27 cellular contexts compared by ENCODE assay signal in genomic region chr6:68895929-68896328, GRCh38.
DNase-seq lines count a peak whose midpoint lies in the region; ATAC-seq and TF ChIP-seq lines count a peak whose summit lies in the region.
"Had no signal": no experiment of that assay in that cellular context is flagged by ENCODE, and none has a peak within 500 bp of the region (broad histone marks: within the 10 kb centered on the region; RNA-seq: fewer than 3 reads in every experiment).

No MANE protein-coding gene starts in this region.

- DNase-seq in left lung = no peak
- no peak for DNase-seq in heart right ventricle
- DNase-seq: 8988T; ACHN; AML-193; BE2C; C1 segment of cervical spinal cord; Caco-2; Calu3; CD4-positive, alpha-beta memory T cell; CD4-positive, alpha-beta T cell; CD4-positive, CD25-positive, alpha-beta regulatory T cell; CD8-positive, alpha-beta memory T cell; CD8-positive, alpha-beta T cell; COR-L47; DMS 273 treated with DMSO at 0.1 percent for 48 hours; DMS153; DMS53; DMS79; DMS79 treated with DMSO at 0.1 percent for 48 hours; DND-41; EL had no signal

- H3K9me3 ChIP-seq in left lung (no peaks in the 10 kb centered on the region), heart right ventricle (no peaks in the 10 kb centered on the region)
- H3K9me3 ChIP-seq: A549, BE2C, BLaER1, Caco-2 had no signal

- H3K4me3 ChIP-seq in left lung = no peak overlapping the region
- H3K4me3 ChIP-seq in heart right ventricle = no peak overlapping the region
- H3K4me3 ChIP-seq: A549; BLaER1; BLaER1 treated with 17β-estradiol and CSF1 and Interleukin-3, amounts not matched to agents 10 nM and 100 nM had no signal

- WGBS in heart right ventricle, 2 donors = 51 to 52% methylated on average over 1 of the region's 1 CpG

- H3K4me1 ChIP-seq in left lung (no peaks in the 10 kb centered on the region), heart right ventricle (no peaks in the 10 kb centered on the region)
- H3K4me1 ChIP-seq: A549; BE2C; BLaER1; BLaER1 treated with 17β-estradiol and CSF1 and Interleukin-3, amounts not matched to agents 10 nM and 100 nM; Caco-2 had no signal

- TF ChIP-seq CTCF in left lung (IDR thresholded peaks at IDR 0.05) (no peak), heart right ventricle (IDR thresholded peaks at IDR 0.05) (no peak)

- no peaks in the 10 kb centered on the region for H3K27me3 ChIP-seq in left lung
- no peaks in the 10 kb centered on the region for H3K27me3 ChIP-seq in heart right ventricle
- H3K27me3 ChIP-seq: BE2C; BLaER1; BLaER1 treated with 17β-estradiol and CSF1 and Interleukin-3, amounts not matched to agents 10 nM and 100 nM had no signal

- H3K36me3 ChIP-seq in left lung = no peaks in the 10 kb centered on the region
- no peaks in the 10 kb centered on the region for H3K36me3 ChIP-seq in heart right ventricle
- H3K36me3 ChIP-seq: BE2C; BLaER1; BLaER1 treated with 17β-estradiol and CSF1 and Interleukin-3, amounts not matched to agents 10 nM and 100 nM had no signal

- intact Hi-C loops in left lung (cut with DNase I) (no loop called here), heart right ventricle (cut with DNase I) (no loop called here)

- ATAC-seq in left lung (peak; percentile 59), heart right ventricle (no peak)
- ATAC-seq: A549; CD8-positive, alpha-beta T cell had no signal

- peak overlapping the region in 1 of 2 donors; percentile 8 for H3K27ac ChIP-seq in left lung
- H3K27ac ChIP-seq in heart right ventricle = no peak overlapping the region
- H3K27ac ChIP-seq: 22Rv1; A549; BLaER1; BLaER1 treated with 17β-estradiol and CSF1 and Interleukin-3, amounts not matched to agents 10 nM and 100 nM; C4-2B had no signal
